ENCODE assay signal across 9 cellular contexts in genomic region chr4:68348577-68348976, GRCh38. TPM values are rescaled to one million over a fixed set of nuclear protein-coding genes. Genes with fewer than 3 reads are reported as not detected.
A peak's percentile ranks its signal among the peaks of the same experiment; 100 is the strongest.
DNase-seq lines count a peak whose midpoint lies in the region; ATAC-seq and TF ChIP-seq lines count a peak whose summit lies in the region.
"Had no signal": no experiment of that assay in that cellular context is flagged by ENCODE, and none has a peak within 500 bp of the region (broad histone marks: within the 10 kb centered on the region; RNA-seq: fewer than 3 reads in every experiment).

No MANE protein-coding gene starts in this region.

- H3K36me3 ChIP-seq in NT2/D1 (ENCODE audit: insufficient read depth, insufficient read length, low read length), result peaks cover 13% of the 10 kb centered on the region

- H3K4me3 ChIP-seq in GM12864 (ENCODE audit: low read depth, low read length) (peak overlapping the region; percentile 85), NT2/D1 (ENCODE audit: insufficient read length, low read depth) (peak overlapping the region; percentile 83)

- no peaks in the 10 kb centered on the region for H3K27me3 Mint-ChIP-seq in progenitor cell of endocrine pancreas

- no peak for TF ChIP-seq CTCF in GM12864 (IDR thresholded peaks at IDR 0.05; ENCODE audit: low read depth, low read length, missing control alignments)
- no peak for TF ChIP-seq CTCF in progenitor cell of endocrine pancreas (IDR thresholded peaks at IDR 0.05; ENCODE audit: unreplicated experiment)

- H3K9ac ChIP-seq in NT2/D1 (ENCODE audit: insufficient read length, low read depth), result peak overlapping the region; percentile 93

- H3K9me3 ChIP-seq in NT2/D1 (ENCODE audit: insufficient read depth, low read length), result no peaks in the 10 kb centered on the region

- peaks cover 31% of the 10 kb centered on the region for H3K4me1 Mint-ChIP-seq in progenitor cell of endocrine pancreas (ENCODE audit: low read depth)

- peak overlapping the region; percentile 99 for H3K27ac Mint-ChIP-seq in progenitor cell of endocrine pancreas

- H3K27ac ChIP-seq in epithelial cell of prostate, result peak overlapping the region; percentile 89

- peaks cover 2% of the 10 kb centered on the region for H3K36me3 Mint-ChIP-seq in progenitor cell of endocrine pancreas (ENCODE audit: insufficient read depth)

- peak overlapping the region; percentile 91 for H3K4me3 Mint-ChIP-seq in progenitor cell of endocrine pancreas (ENCODE audit: low read depth)

- no peak for DNase-seq in GM12864 (ENCODE audit: low read depth)
- DNase-seq in NT2/D1 (ENCODE audit: low read depth, low spot score), result no peak
- no peak for DNase-seq in epithelial cell of prostate (ENCODE audit: low read depth, low spot score)
- DNase-seq in progenitor cell of endocrine pancreas (ENCODE audit: low spot score, unreplicated experiment), result no peak
- DNase-seq in stimulated activated CD4-positive, alpha-beta T cell treated with anti-CD3 and anti-CD28 coated beads, Interleukin-12 subunit alpha, Interleukin-12 subunit beta, amount 100 ng/mL, for 4 hours, result no peak
- DNase-seq in NCI-H526 treated with DMSO at 0.1 percent for 48 hours (lab: John Stamatoyannopoulos, UW), result no peak
- DNase-seq: KG1 had no signal

- no peaks in the 10 kb centered on the region for H3K4me1 ChIP-seq in NT2/D1 (ENCODE audit: insufficient read depth, insufficient read length)

- ATAC-seq in GM21390 (IDR thresholded peaks at IDR 0.05; ENCODE audit: unreplicated experiment) (no peak), HG03175 (IDR thresholded peaks at IDR 0.05; ENCODE audit: unreplicated experiment) (no peak)

- no peaks in the 10 kb centered on the region for H3K27me3 ChIP-seq in NT2/D1 (ENCODE audit: insufficient read depth, insufficient read length)

- H3K9me3 Mint-ChIP-seq in progenitor cell of endocrine pancreas (ENCODE audit: low read depth), result no peaks in the 10 kb centered on the region

RNA-seq across cellular contexts. Expression of gene YTHDC1, which starts 1.3 kb away (rescaled TPM):
- 162 and 188 TPM in 2 replicates for total RNA-seq in progenitor cell of endocrine pancreas
